7 cellular contexts compared by ENCODE assay signal in genomic region chr10:10848488-10849111, GRCh38.
"Had no signal": no experiment of that assay in that cellular context is flagged by ENCODE, and none has a peak within 500 bp of the region (broad histone marks: within the 10 kb centered on the region; RNA-seq: fewer than 3 reads in every experiment).

No MANE protein-coding gene starts in this region.

- DNase-seq: GOT3, H9, HCEC 1CT, IMR-90, KBM-7 had no signal

- H3K4me3 Mint-ChIP-seq: H9 had no signal

- H3K9me3 Mint-ChIP-seq: H9 had no signal

- FAIRE-seq: H54, HTR-8/SVneo had no signal

- H3K27ac Mint-ChIP-seq: H9 had no signal
